In the genomic region with DNA sequence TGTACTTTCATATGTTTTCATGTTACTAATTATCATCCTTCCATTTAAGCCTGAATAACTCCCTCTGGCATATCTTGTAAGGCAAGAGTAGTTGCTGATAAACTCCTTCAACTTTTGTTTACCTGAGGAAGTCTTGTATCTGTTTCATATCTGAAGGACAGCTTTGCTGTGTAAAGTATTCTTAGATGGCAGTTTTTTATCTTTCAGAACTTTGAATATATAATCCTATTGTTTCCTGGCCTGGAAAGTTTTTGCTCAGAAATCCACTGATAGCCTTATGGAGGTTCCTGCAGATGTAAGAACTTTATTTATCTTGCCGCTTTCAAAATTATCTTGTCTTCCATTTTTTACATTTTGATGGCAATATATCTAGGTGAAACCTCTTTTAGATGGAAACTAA, we compare ENCODE assay signal across 35 cellular contexts.
"Had no signal": no experiment of that assay in that cellular context is flagged by ENCODE, and none has a peak within 500 bp of the region (broad histone marks: within the 10 kb centered on the region; RNA-seq: fewer than 3 reads in every experiment).

No MANE protein-coding gene starts in this region.

- H3K27me3 Mint-ChIP-seq: activated B cell treated with CpG ODN at 0.5 μM for 24 hours; activated CD4-positive, alpha-beta memory T cell treated with anti-CD3 and anti-CD28 coated beads for 36 hours; activated CD8-positive, alpha-beta T cell treated with anti-CD3 and anti-CD28 coated beads for 36 hours; activated naive CD8-positive, alpha-beta T cell treated with anti-CD3 and anti-CD28 coated beads for 36 hours; activated T-helper 17 cell treated with anti-CD3 and anti-CD28 coated beads, Interleukin-2, amount 50 U/mL, for 72 hours had no signal

- H3K27me3 ChIP-seq: adrenal gland, body of pancreas, brain microvascular endothelial cell, breast epithelium had no signal

- DNase-seq: activated B cell treated with CpG ODN at 0.5 μM for 24 hours; activated CD4-positive, alpha-beta memory T cell treated with anti-CD3 and anti-CD28 coated beads for 36 hours; activated CD4-positive, alpha-beta T cell treated with anti-CD3 and anti-CD28 coated beads for 4 hours; activated CD4-positive, alpha-beta T cell treated with anti-CD3 and anti-CD28 coated beads, Interleukin-2, amount 10 ng/mL, durations not matched to agents 24 days and 14 days; activated CD4-positive, alpha-beta T cell treated with anti-CD3 and anti-CD28 coated beads, Interleukin-2, amount 50 U/mL, for 1 hour; activated CD4-positive, alpha-beta T cell treated with anti-CD3 and anti-CD28 coated beads, Interleukin-2, amount 50 U/mL, for 4 hours; activated CD4-positive, CD25-positive, alpha-beta regulatory T cell treated with anti-CD3 and anti-CD28 coated beads, Interleukin-2, amount 50 U/mL, for 72 hours; activated CD8-positive, alpha-beta memory T cell treated with anti-CD3 and anti-CD28 coated beads, Interleukin-2, amount 50 U/mL, for 4 hours; activated CD8-positive, alpha-beta T cell treated with anti-CD3 and anti-CD28 coated beads for 36 hours; activated effector memory CD4-positive, alpha-beta T cell treated with anti-CD3 and anti-CD28 coated beads, Interleukin-2, amount 50 U/mL, for 16 hours; activated gamma-delta T cell treated with Interleukin-2 at 50 U/mL for 16 hours; activated naive CD4-positive, alpha-beta T cell; activated naive CD4-positive, alpha-beta T cell treated with anti-CD3 and anti-CD28 coated beads for 36 hours; activated naive CD4-positive, alpha-beta T cell treated with anti-CD3 and anti-CD28 coated beads, Interleukin-2, amount 50 U/mL, for 16 hours; activated naive CD8-positive, alpha-beta T cell treated with anti-CD3 and anti-CD28 coated beads for 36 hours; activated T-cell treated with anti-CD3 and anti-CD28 coated beads for 4 hours; activated T-cell treated with anti-CD3 and anti-CD28 coated beads, Interleukin-2, amount 50 U/mL, for 1 hour; activated T-cell treated with anti-CD3 and anti-CD28 coated beads, Interleukin-2, amount 50 U/mL, for 4 hours; activated T-cell treated with anti-CD3 and anti-CD28 coated beads, Interleukin-2, amount 50 U/mL, for 72 hours; adrenal gland; amniotic stem cell; aorta; body of pancreas; brain microvascular endothelial cell; central memory CD4-positive, alpha-beta T cell; T-helper 1 cell; T-helper 2 cell; T-helper 9 cell had no signal

- H3K27ac Mint-ChIP-seq: activated B cell treated with CpG ODN at 0.5 μM for 24 hours; activated CD4-positive, alpha-beta memory T cell treated with anti-CD3 and anti-CD28 coated beads for 36 hours; activated CD4-positive, alpha-beta T cell treated with anti-CD3 and anti-CD28 coated beads, Interleukin-2, amount 10 ng/mL, durations not matched to agents 24 days and 14 days; activated CD8-positive, alpha-beta T cell treated with anti-CD3 and anti-CD28 coated beads for 36 hours; activated naive CD4-positive, alpha-beta T cell treated with anti-CD3 and anti-CD28 coated beads for 36 hours; activated naive CD4-positive, alpha-beta T cell treated with anti-CD3 and anti-CD28 coated beads, Interleukin-2, amount 50 U/mL, for 72 hours; activated naive CD8-positive, alpha-beta T cell treated with anti-CD3 and anti-CD28 coated beads for 36 hours; activated T-cell treated with anti-CD3 and anti-CD28 coated beads, Interleukin-2, amount 50 U/mL, for 72 hours; activated T-helper 1 cell treated with anti-CD3 and anti-CD28 coated beads, Interleukin-12 subunit alpha, Interleukin-12 subunit beta, Interleukin-2, Interleukin-4 antibody, amounts not matched to agents 30 ng/mL and 10 ng/mL and 1 ng/mL, durations not matched to agents 14 hours and 24 hours and 36 hours; activated T-helper 17 cell treated with anti-CD3 and anti-CD28 coated beads, Interleukin-2, amount 50 U/mL, for 72 hours; T-helper 1 cell treated with Interleukin-12 subunit alpha and Interleukin-12 subunit beta and Interleukin-4 antibody, amounts not matched to agents 30 μg/mL and 1 μg/mL, for 36 hours; T-helper 2 cell treated with Interferon-gamma antibody and Interleukin-4, amounts not matched to agents 5 μg/mL and 100 μg/mL, for 36 hours had no signal

- H3K4me3 Mint-ChIP-seq: activated B cell treated with CpG ODN at 0.5 μM for 24 hours; activated CD4-positive, alpha-beta memory T cell treated with anti-CD3 and anti-CD28 coated beads for 36 hours; activated CD4-positive, alpha-beta T cell treated with anti-CD3 and anti-CD28 coated beads, Interleukin-2, amount 10 ng/mL, durations not matched to agents 24 days and 14 days; activated CD8-positive, alpha-beta T cell treated with anti-CD3 and anti-CD28 coated beads for 36 hours; activated naive CD4-positive, alpha-beta T cell treated with anti-CD3 and anti-CD28 coated beads for 36 hours; activated naive CD8-positive, alpha-beta T cell treated with anti-CD3 and anti-CD28 coated beads for 36 hours; activated T-cell treated with anti-CD3 and anti-CD28 coated beads, Interleukin-2, amount 50 U/mL, for 4 hours; activated T-cell treated with anti-CD3 and anti-CD28 coated beads, Interleukin-2, amount 50 U/mL, for 72 hours; activated T-helper 1 cell treated with anti-CD3 and anti-CD28 coated beads, Interleukin-12 subunit alpha, Interleukin-12 subunit beta, Interleukin-2, Interleukin-4 antibody, amounts not matched to agents 30 ng/mL and 10 ng/mL and 1 ng/mL, durations not matched to agents 14 hours and 24 hours and 36 hours; activated T-helper 17 cell treated with anti-CD3 and anti-CD28 coated beads, Interleukin-2, amount 50 U/mL, for 72 hours; T-helper 1 cell treated with Interleukin-12 subunit alpha and Interleukin-12 subunit beta and Interleukin-4 antibody, amounts not matched to agents 30 μg/mL and 1 μg/mL, for 36 hours; T-helper 2 cell treated with Interferon-gamma antibody and Interleukin-4, amounts not matched to agents 5 μg/mL and 100 μg/mL, for 36 hours had no signal

- H3K4me3 ChIP-seq: body of pancreas, breast epithelium had no signal

- H3K4me1 ChIP-seq: adrenal gland, body of pancreas, breast epithelium had no signal

- H3K27ac ChIP-seq: adrenal gland, body of pancreas, brain microvascular endothelial cell, breast epithelium, VCaP had no signal

- H3K4me1 Mint-ChIP-seq: activated B cell treated with CpG ODN at 0.5 μM for 24 hours; activated CD4-positive, alpha-beta T cell treated with anti-CD3 and anti-CD28 coated beads, Interleukin-2, amount 10 ng/mL, durations not matched to agents 24 days and 14 days; activated naive CD8-positive, alpha-beta T cell treated with anti-CD3 and anti-CD28 coated beads for 36 hours; activated T-helper 17 cell treated with anti-CD3 and anti-CD28 coated beads, Interleukin-2, amount 50 U/mL, for 72 hours had no signal

- ATAC-seq: activated CD8-positive, alpha-beta T cell treated with anti-CD3 and anti-CD28 coated beads for 36 hours; activated naive CD4-positive, alpha-beta T cell treated with anti-CD3 and anti-CD28 coated beads, Interleukin-2, amount 50 U/mL, for 72 hours; activated T-cell treated with anti-CD3 and anti-CD28 coated beads, Interleukin-2, amount 50 U/mL, for 4 hours; activated T-cell treated with anti-CD3 and anti-CD28 coated beads, Interleukin-2, amount 50 U/mL, for 72 hours; activated T-helper 17 cell treated with anti-CD3 and anti-CD28 coated beads, Interleukin-2, amount 50 U/mL, for 72 hours; body of pancreas had no signal

- H3K36me3 ChIP-seq: adrenal gland, brain microvascular endothelial cell, breast epithelium had no signal
